10 cellular contexts compared by ENCODE assay signal in genomic region chr4:147787204-147787603, GRCh38. TPM values are rescaled to one million over a fixed set of nuclear protein-coding genes. Genes with fewer than 3 reads are reported as not detected.
DNase-seq lines count a peak whose midpoint lies in the region; ATAC-seq and TF ChIP-seq lines count a peak whose summit lies in the region.
"Had no signal": no experiment of that assay in that cellular context is flagged by ENCODE, and none has a peak within 500 bp of the region (broad histone marks: within the 10 kb centered on the region; RNA-seq: fewer than 3 reads in every experiment).

No MANE protein-coding gene starts in this region.

- peak; percentile 53 for ATAC-seq in Right ventricle myocardium inferior
- peak; percentile 34 for ATAC-seq in mucosa of descending colon

- intact Hi-C loops in Right ventricle myocardium inferior (cut with DNase I) (loop anchor here (5.0 kb wide), 1 partner anchor 55 kb away; the partner anchor contains the start of gene ARHGAP10), cardiac septum (cut with DNase I) (no loop called here), mucosa of descending colon (cut with DNase I, micrococcal nuclease) (no loop called here), uterus (cut with DNase I; ENCODE audit: low total_unique reads) (no loop called here)
- intact Hi-C loops in dendritic cell treated with granulocyte-macrophage colony-stimulating factor and Interleukin-4, amounts not matched to agents 40 ng/mL and 50 ng/mL, for 4 days (cut with micrococcal nuclease): loop anchor here (2.0 kb wide), 1 partner anchor 18 kb away; no protein-coding TSS in a partner anchor

- H3K27me3 ChIP-seq in uterus: no peaks in the 10 kb centered on the region

- DNase-seq in Right ventricle myocardium inferior (ENCODE audit: missing footprints): no peak
- DNase-seq in cardiac septum (ENCODE audit: low spot score): no peak
- DNase-seq in mucosa of descending colon: no peak
- DNase-seq in uterus: peak; percentile 61 to 70
- DNase-seq in medulla oblongata (ENCODE audit: extremely low spot score): no peak
- no peak for DNase-seq in NCI-H524 treated with DMSO at 0.1 percent for 48 hours (lab: John Stamatoyannopoulos, UW)
- no peak for DNase-seq in NCI-H69 (lab: John Stamatoyannopoulos, UW)
- DNase-seq: AML-193 had no signal

- H3K36me3 Mint-ChIP-seq in dendritic cell treated with granulocyte-macrophage colony-stimulating factor and Interleukin-4, amounts not matched to agents 40 ng/mL and 50 ng/mL, for 4 days (ENCODE audit: low read depth): peaks cover 32% of the 10 kb centered on the region

- H3K4me1 ChIP-seq in mucosa of descending colon (ENCODE audit: low read depth) (peaks cover 4% of the 10 kb centered on the region), uterus (peaks cover 4 to 5% of the 10 kb centered on the region in 2 donors)

- H3K4me1 Mint-ChIP-seq in dendritic cell treated with granulocyte-macrophage colony-stimulating factor and Interleukin-4, amounts not matched to agents 40 ng/mL and 50 ng/mL, for 4 days (ENCODE audit: low read depth): peaks cover 62% of the 10 kb centered on the region

- TF ChIP-seq POLR2A in uterus (IDR thresholded peaks at IDR 0.05): no peak

- no peak overlapping the region for H3K4me3 Mint-ChIP-seq in dendritic cell treated with granulocyte-macrophage colony-stimulating factor and Interleukin-4, amounts not matched to agents 40 ng/mL and 50 ng/mL, for 4 days
- H3K4me3 Mint-ChIP-seq: neural crest cell had no signal

- peak overlapping the region; percentile 88 for H3K27ac Mint-ChIP-seq in dendritic cell treated with granulocyte-macrophage colony-stimulating factor and Interleukin-4, amounts not matched to agents 40 ng/mL and 50 ng/mL, for 4 days

- no peaks in the 10 kb centered on the region for H3K27me3 Mint-ChIP-seq in dendritic cell treated with granulocyte-macrophage colony-stimulating factor and Interleukin-4, amounts not matched to agents 40 ng/mL and 50 ng/mL, for 4 days

- no peaks in the 10 kb centered on the region for H3K9me3 Mint-ChIP-seq in dendritic cell treated with granulocyte-macrophage colony-stimulating factor and Interleukin-4, amounts not matched to agents 40 ng/mL and 50 ng/mL, for 4 days
- H3K9me3 Mint-ChIP-seq: neural crest cell had no signal

- H3K4me3 ChIP-seq in mucosa of descending colon: no peak overlapping the region
- no peak overlapping the region for H3K4me3 ChIP-seq in uterus

- H3K9me3 ChIP-seq in mucosa of descending colon (no peaks in the 10 kb centered on the region), uterus (no peaks in the 10 kb centered on the region)

- H3K27ac ChIP-seq in uterus: peak overlapping the region; percentile 46 to 47

- H3K36me3 ChIP-seq in mucosa of descending colon (ENCODE audit: low read depth) (no peaks in the 10 kb centered on the region), uterus (no peaks in the 10 kb centered on the region)

- TF ChIP-seq CTCF in mucosa of descending colon (IDR thresholded peaks at IDR 0.05) (no peak), uterus (IDR thresholded peaks at IDR 0.05) (no peak)

RNA-seq across cellular contexts. Expression of gene ARHGAP10, which starts 55.3 kb away (rescaled TPM):
- total RNA-seq in Right ventricle myocardium inferior: 71.8 TPM
- total RNA-seq in cardiac septum: 41.8 TPM
- total RNA-seq in mucosa of descending colon: 10 to 100 TPM in 1 of 3 donors, 1 to 10 TPM in 2; 3.0 to 66.6 (median 8.1) TPM
- 10 to 100 TPM; 25.1 to 94.4 (median 54.4) TPM for total RNA-seq in uterus

Comparison
In these comparisons a context has a peak if more than half of its experiments do, and no peak if none do; other contexts are left out.
1. intact Hi-C loops: an anchor here in Right ventricle myocardium inferior (5.0 kb wide) and dendritic cell treated with granulocyte-macrophage colony-stimulating factor and Interleukin-4, amounts not matched to agents 40 ng/mL and 50 ng/mL, for 4 days (2.0 kb wide); none called in cardiac septum, mucosa of descending colon and uterus.
2. DNase-seq: peak in uterus (2 of 2); none in Right ventricle myocardium inferior (single experiment), cardiac septum (single experiment), mucosa of descending colon (0 of 3), medulla oblongata (single experiment), NCI-H524 treated with DMSO at 0.1 percent for 48 hours (single experiment) and NCI-H69 (single experiment).